In the genomic region with DNA sequence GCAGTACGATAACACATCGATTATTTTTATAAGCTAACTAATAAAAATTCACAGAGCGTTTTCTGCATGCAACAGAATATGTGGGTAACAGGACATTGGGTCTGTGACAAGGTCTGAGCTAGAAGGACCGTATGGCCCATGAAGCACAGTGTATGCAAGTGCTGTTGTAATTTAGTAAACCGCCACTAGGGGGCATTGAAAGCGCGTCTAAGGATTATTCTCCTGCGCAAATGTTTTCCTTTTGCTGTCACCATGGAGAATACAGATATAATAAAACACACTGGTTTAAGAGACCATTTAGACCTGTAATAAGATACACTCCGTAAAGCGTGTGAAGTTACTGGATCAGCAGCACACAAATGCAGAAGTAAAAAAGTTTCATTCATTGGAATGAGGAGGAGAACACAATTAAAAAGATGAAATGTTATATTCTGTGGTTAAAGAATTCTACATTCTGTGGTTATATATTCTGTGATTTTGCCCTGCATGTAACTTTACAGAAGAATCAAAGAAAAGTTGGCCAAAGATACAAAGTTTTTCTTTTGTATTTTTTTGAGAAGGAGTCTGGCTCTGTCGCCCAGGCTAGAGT, we compare ENCODE assay signal across 8 cellular contexts.
DNase-seq lines count a peak whose midpoint lies in the region; ATAC-seq and TF ChIP-seq lines count a peak whose summit lies in the region.

No MANE protein-coding gene starts in this region.

- no peaks in the 10 kb centered on the region for H3K9me3 Mint-ChIP-seq in activated CD4-positive, alpha-beta T cell treated with anti-CD3 and anti-CD28 coated beads, Interleukin-2, amount 10 ng/mL, durations not matched to agents 7 days and 5 days
- H3K9me3 Mint-ChIP-seq in endothelial cell (ENCODE audit: unreplicated experiment) = no peaks in the 10 kb centered on the region
- no peaks in the 10 kb centered on the region for H3K9me3 Mint-ChIP-seq in stimulated activated effector memory CD8-positive, alpha-beta T cell treated with anti-CD3 and anti-CD28 coated beads, Interleukin-12 subunit alpha, Interleukin-12 subunit beta, amount 100 ng/mL, for 72 hours

- H3K27ac Mint-ChIP-seq in activated CD4-positive, alpha-beta T cell treated with anti-CD3 and anti-CD28 coated beads, Interleukin-2, amount 10 ng/mL, durations not matched to agents 7 days and 5 days = no peak overlapping the region
- H3K27ac Mint-ChIP-seq in endothelial cell (ENCODE audit: unreplicated experiment) = peak overlapping the region; percentile 92
- no peak overlapping the region for H3K27ac Mint-ChIP-seq in stimulated activated effector memory CD8-positive, alpha-beta T cell treated with anti-CD3 and anti-CD28 coated beads, Interleukin-12 subunit alpha, Interleukin-12 subunit beta, amount 100 ng/mL, for 72 hours

- H3K36me3 Mint-ChIP-seq in activated CD4-positive, alpha-beta T cell treated with anti-CD3 and anti-CD28 coated beads, Interleukin-2, amount 10 ng/mL, durations not matched to agents 7 days and 5 days (ENCODE audit: low read depth) = no peaks in the 10 kb centered on the region
- H3K36me3 Mint-ChIP-seq in endothelial cell (ENCODE audit: low read depth, unreplicated experiment) = peaks cover 9% of the 10 kb centered on the region
- peaks cover 6% of the 10 kb centered on the region for H3K36me3 Mint-ChIP-seq in stimulated activated effector memory CD8-positive, alpha-beta T cell treated with anti-CD3 and anti-CD28 coated beads, Interleukin-12 subunit alpha, Interleukin-12 subunit beta, amount 100 ng/mL, for 72 hours

- H3K27me3 Mint-ChIP-seq in activated CD4-positive, alpha-beta T cell treated with anti-CD3 and anti-CD28 coated beads, Interleukin-2, amount 10 ng/mL, durations not matched to agents 7 days and 5 days = no peaks in the 10 kb centered on the region
- peaks cover 6% of the 10 kb centered on the region for H3K27me3 Mint-ChIP-seq in endothelial cell (ENCODE audit: unreplicated experiment)

- TF ChIP-seq CTCF in endothelial cell (IDR thresholded peaks at IDR 0.05; ENCODE audit: unreplicated experiment) = peak; percentile 99

- ATAC-seq in HG03196 (IDR thresholded peaks at IDR 0.05; ENCODE audit: unreplicated experiment) = peak; percentile 72
- ATAC-seq in stimulated activated effector memory CD8-positive, alpha-beta T cell treated with anti-CD3 and anti-CD28 coated beads, Interleukin-12 subunit alpha, Interleukin-12 subunit beta, amount 100 ng/mL, for 72 hours = peak; percentile 79

- DNase-seq in NCI-H1417 (lab: John Stamatoyannopoulos, UW) = peak; percentile 61 to 83 (median 79)
- DNase-seq in NCI-H1417 treated with DMSO at 0.1 percent for 48 hours (lab: John Stamatoyannopoulos, UW) = no peak
- peak; percentile 18 for DNase-seq in NCI-H446 treated with DMSO at 0.1 percent for 48 hours (lab: John Stamatoyannopoulos, UW)
- peak; percentile 66 for DNase-seq in activated CD4-positive, alpha-beta T cell treated with anti-CD3 and anti-CD28 coated beads, Interleukin-2, amount 10 ng/mL, durations not matched to agents 7 days and 5 days
- peak; percentile 78 for DNase-seq in endothelial cell (ENCODE audit: low spot score)
- DNase-seq in midbrain (lab: John Stamatoyannopoulos, UW) = peak; percentile 86
- DNase-seq in stimulated activated effector memory CD8-positive, alpha-beta T cell treated with anti-CD3 and anti-CD28 coated beads, Interleukin-12 subunit alpha, Interleukin-12 subunit beta, amount 100 ng/mL, for 72 hours (ENCODE audit: low spot score in 2 of 2) = peak; percentile 33 to 63

- no peaks in the 10 kb centered on the region for H3K4me1 Mint-ChIP-seq in activated CD4-positive, alpha-beta T cell treated with anti-CD3 and anti-CD28 coated beads, Interleukin-2, amount 10 ng/mL, durations not matched to agents 7 days and 5 days
- H3K4me1 Mint-ChIP-seq in endothelial cell (ENCODE audit: unreplicated experiment) = no peaks in the 10 kb centered on the region
- peaks cover 5% of the 10 kb centered on the region for H3K4me1 Mint-ChIP-seq in stimulated activated effector memory CD8-positive, alpha-beta T cell treated with anti-CD3 and anti-CD28 coated beads, Interleukin-12 subunit alpha, Interleukin-12 subunit beta, amount 100 ng/mL, for 72 hours

- POLR2A ChIA-PET in activated CD4-positive, alpha-beta T cell treated with anti-CD3 and anti-CD28 coated beads, Interleukin-2, amount 10 ng/mL, durations not matched to agents 7 days and 5 days (lab: Charles Lee) = no interaction called here

- H3K4me3 Mint-ChIP-seq in activated CD4-positive, alpha-beta T cell treated with anti-CD3 and anti-CD28 coated beads, Interleukin-2, amount 10 ng/mL, durations not matched to agents 7 days and 5 days = no peak overlapping the region
- no peak overlapping the region for H3K4me3 Mint-ChIP-seq in endothelial cell (ENCODE audit: unreplicated experiment)
- no peak overlapping the region for H3K4me3 Mint-ChIP-seq in stimulated activated effector memory CD8-positive, alpha-beta T cell treated with anti-CD3 and anti-CD28 coated beads, Interleukin-12 subunit alpha, Interleukin-12 subunit beta, amount 100 ng/mL, for 72 hours

- CTCF ChIA-PET in activated CD4-positive, alpha-beta T cell treated with anti-CD3 and anti-CD28 coated beads, Interleukin-2, amount 10 ng/mL, durations not matched to agents 7 days and 5 days (lab: Charles Lee) = interaction anchor here (1.2 kb wide), 1 partner anchor 24 kb away, joined by 3 read pairs; no protein-coding TSS in a partner anchor
